Comparison of ENCODE assay signal across 9 cellular contexts in genomic region chr16:57530104-57530522, GRCh38. TPM values are rescaled to one million over a fixed set of nuclear protein-coding genes. Genes with fewer than 3 reads are reported as not detected.
A peak's percentile ranks its signal among the peaks of the same experiment; 100 is the strongest.
DNase-seq lines count a peak whose midpoint lies in the region; ATAC-seq and TF ChIP-seq lines count a peak whose summit lies in the region.
"Had no signal": no experiment of that assay in that cellular context is flagged by ENCODE, and none has a peak within 500 bp of the region (broad histone marks: within the 10 kb centered on the region; RNA-seq: fewer than 3 reads in every experiment).

No MANE protein-coding gene starts in this region.

- H3K36me3 Mint-ChIP-seq in activated T-cell treated with anti-CD3 and anti-CD28 coated beads, Interleukin-2, amount 50 U/mL, for 24 hours (ENCODE audit: low read depth), result peaks cover 7% of the 10 kb centered on the region

- H3K4me2 ChIP-seq in DOHH2 (ENCODE audit: low read length), result peak overlapping the region; percentile 63

- H3K79me2 ChIP-seq in DOHH2 (ENCODE audit: control insufficient read depth, low read length), result no peaks in the 10 kb centered on the region

- ATAC-seq in GM19351 (IDR thresholded peaks at IDR 0.05; ENCODE audit: unreplicated experiment), result no peak

- H3K27ac Mint-ChIP-seq in activated T-cell treated with anti-CD3 and anti-CD28 coated beads, Interleukin-2, amount 50 U/mL, for 24 hours, result peak overlapping the region; percentile 95

- no peaks in the 10 kb centered on the region for H3K9me3 ChIP-seq in DOHH2 (ENCODE audit: control insufficient read depth, insufficient read depth, low read length)

- H3K27me3 ChIP-seq in DOHH2 (ENCODE audit: control insufficient read depth, low read length), result no peaks in the 10 kb centered on the region

- no peak for TF ChIP-seq CTCF in DOHH2 (IDR thresholded peaks at IDR 0.05; ENCODE audit: low read depth, low read length, poor library complexity, severe bottlenecking)

- H3K9me2 ChIP-seq in DOHH2 (replicated peaks; ENCODE audit: control insufficient read depth, low read length), result no peaks in the 10 kb centered on the region

- DNase-seq in H4 (ENCODE audit: low spot score) (peak; percentile 63), NCI-H460 (ENCODE audit: extremely low read depth, low read depth) (peak; percentile 30), glomerular visceral epithelial cell (ENCODE audit: extremely low spot score) (peak; percentile 54), cerebellar cortex (ENCODE audit: low spot score) (no peak)
- peak; percentile 75 for DNase-seq in activated T-cell treated with anti-CD3 and anti-CD28 coated beads, Interleukin-2, amount 50 U/mL, for 24 hours
- DNase-seq in stimulated activated CD4-positive, alpha-beta T cell treated with anti-CD3 and anti-CD28 coated beads, Interleukin-15, amount 100 ng/mL, for 1 hour (ENCODE audit: low read depth in 1 of 2, low spot score in 1 of 2), result peak; percentile 40 to 43

- H3K36me3 ChIP-seq in DOHH2 (ENCODE audit: control insufficient read depth, low read length), result no peaks in the 10 kb centered on the region

- no peaks in the 10 kb centered on the region; the same call in 1 of the 2 replicates for H4K20me1 ChIP-seq in DOHH2 (ENCODE audit: control insufficient read depth, insufficient read depth, low read depth, low read length)

- peak overlapping the region; percentile 58 for H3K27ac ChIP-seq in DOHH2 (ENCODE audit: low read depth, low read length)
- H3K27ac ChIP-seq: HL-60 had no signal

- peaks cover 8% of the 10 kb centered on the region for H3F3A ChIP-seq in DOHH2 (ENCODE audit: control insufficient read depth, insufficient read depth)

- peak overlapping the region; percentile 24 for H3K4me3 ChIP-seq in DOHH2 (ENCODE audit: low read length)

- no peaks in the 10 kb centered on the region for H3K27me3 Mint-ChIP-seq in activated T-cell treated with anti-CD3 and anti-CD28 coated beads, Interleukin-2, amount 50 U/mL, for 24 hours

- peaks cover 57% of the 10 kb centered on the region for H3K4me1 Mint-ChIP-seq in activated T-cell treated with anti-CD3 and anti-CD28 coated beads, Interleukin-2, amount 50 U/mL, for 24 hours (ENCODE audit: low read depth)

- H3K9me3 Mint-ChIP-seq in activated T-cell treated with anti-CD3 and anti-CD28 coated beads, Interleukin-2, amount 50 U/mL, for 24 hours, result no peaks in the 10 kb centered on the region

- H3K4me1 ChIP-seq in DOHH2 (ENCODE audit: control insufficient read depth, low read length), result peaks cover 65% of the 10 kb centered on the region

- H3K4me3 Mint-ChIP-seq in activated T-cell treated with anti-CD3 and anti-CD28 coated beads, Interleukin-2, amount 50 U/mL, for 24 hours, result peak overlapping the region; percentile 58

RNA-seq across cellular contexts. Expression of gene CCDC102A, which starts 6.3 kb away (rescaled TPM):
- 5.8 and 10.2 TPM in 2 replicates for total RNA-seq in H4 (2014; rRNA removed; shearing (Covaris generic))
- 4.8 and 5.2 TPM in 2 replicates for total RNA-seq in NCI-H460 (2014; rRNA removed; shearing (Covaris generic))
- 4.4 and 5.4 TPM in 2 replicates for polyA plus RNA-seq in NCI-H460 (2014; cell fraction: nucleus; rRNA removed)

RNA-seq across cellular contexts. Expression of gene ADGRG5, which starts 12.3 kb away (rescaled TPM):
- total RNA-seq in H4 (2014; rRNA removed; shearing (Covaris generic)), result not detected in 2 replicates
- not detected in 2 replicates for total RNA-seq in NCI-H460 (2014; rRNA removed; shearing (Covaris generic))
- polyA plus RNA-seq in NCI-H460 (2014; cell fraction: nucleus; rRNA removed), result not detected in 2 replicates

RNA-seq across cellular contexts. Expression of gene DOK4, which starts 43.8 kb away (rescaled TPM):
- 15.5 and 25.4 TPM in 2 replicates for total RNA-seq in H4 (2014; rRNA removed; shearing (Covaris generic))
- 8.7 and 9.6 TPM in 2 replicates for total RNA-seq in NCI-H460 (2014; rRNA removed; shearing (Covaris generic))
- 34.5 and 37.4 TPM in 2 replicates for polyA plus RNA-seq in NCI-H460 (2014; cell fraction: nucleus; rRNA removed)
